In the genomic region with DNA sequence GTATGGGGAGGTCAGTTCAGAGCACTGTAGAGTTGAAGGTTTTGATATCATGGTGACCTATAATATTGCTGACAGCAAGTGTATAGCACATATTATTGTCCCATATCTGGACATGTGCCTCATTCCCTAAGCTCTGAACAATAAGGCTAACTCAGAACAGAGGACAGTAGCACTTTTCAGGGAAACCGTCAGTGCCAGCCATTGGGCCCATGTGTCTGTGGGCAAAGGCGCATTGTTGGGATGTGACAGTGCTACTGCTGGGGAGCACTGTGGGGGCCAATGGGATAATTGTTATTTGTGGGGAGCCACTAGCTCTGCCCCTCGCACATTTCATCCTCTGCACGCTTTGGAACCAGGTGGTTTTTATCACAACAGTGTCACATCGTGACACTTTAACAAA, we compare ENCODE assay signal across 13 cellular contexts.
"Had no signal": no experiment of that assay in that cellular context is flagged by ENCODE, and none has a peak within 500 bp of the region (broad histone marks: within the 10 kb centered on the region; RNA-seq: fewer than 3 reads in every experiment).

No MANE protein-coding gene starts in this region.

- DNase-seq: activated B cell treated with CpG ODN at 0.5 μM for 24 hours; activated CD4-positive, alpha-beta T cell treated with anti-CD3 and anti-CD28 coated beads, Interleukin-2, amount 10 ng/mL, durations not matched to agents 24 days and 14 days; activated T-cell treated with anti-CD3 and anti-CD28 coated beads for 4 hours; adrenal gland; body of pancreas; effector memory CD8-positive, alpha-beta T cell; foreskin keratinocyte; heart left ventricle; islet precursor cell; left lung; retina; SW 1271 had no signal

- H3K27me3 ChIP-seq: adrenal gland, body of pancreas, foreskin keratinocyte, heart left ventricle, left lung, tibial nerve had no signal

- H3K4me3 ChIP-seq: adrenal gland, body of pancreas, heart left ventricle, left lung, tibial nerve had no signal

- H3K36me3 ChIP-seq: adrenal gland, heart left ventricle, left lung, tibial nerve had no signal

- H3K9me3 ChIP-seq: adrenal gland, body of pancreas, heart left ventricle, left lung, tibial nerve had no signal

- H3K27ac ChIP-seq: adrenal gland, body of pancreas, foreskin keratinocyte, heart left ventricle, left lung, tibial nerve had no signal
